17 cellular contexts compared by ENCODE assay signal in genomic region chr21:30482130-30482529, GRCh38. TPM values are rescaled to one million over a fixed set of nuclear protein-coding genes. Genes with fewer than 3 reads are reported as not detected.
DNase-seq lines count a peak whose midpoint lies in the region; ATAC-seq and TF ChIP-seq lines count a peak whose summit lies in the region.
"Had no signal": no experiment of that assay in that cellular context is flagged by ENCODE, and none has a peak within 500 bp of the region (broad histone marks: within the 10 kb centered on the region; RNA-seq: fewer than 3 reads in every experiment).

No MANE protein-coding gene starts in this region.

- H3K9me3 ChIP-seq in breast epithelium = peaks cover 5 to 12% of the 10 kb centered on the region in 2 donors
- no peaks in the 10 kb centered on the region for H3K9me3 ChIP-seq in right cardiac atrium (ENCODE audit: control insufficient read depth, low read length)
- H3K9me3 ChIP-seq in ovary = no peaks in the 10 kb centered on the region

- CTCF ChIA-PET in MCF 10A (lab: Yijun Ruan, JAX) = no interaction called here

- WGBS in right cardiac atrium = 43% methylated on average over 2 of the region's 2 CpGs
- WGBS in ovary, 3 donors = 66 to 73% (median 67%) methylated on average over 2 of the region's 2 CpGs

- H3K36me3 ChIP-seq in breast epithelium (no peaks in the 10 kb centered on the region), ovary (no peaks in the 10 kb centered on the region)

- H3K4me3 ChIP-seq in breast epithelium (no peak overlapping the region), right cardiac atrium (ENCODE audit: low read length) (no peak overlapping the region), ovary (no peak overlapping the region)

- H3K27me3 ChIP-seq in breast epithelium = no peaks in the 10 kb centered on the region
- H3K27me3 ChIP-seq in right cardiac atrium (ENCODE audit: control insufficient read depth, insufficient read depth) = no peaks in the 10 kb centered on the region
- no peaks in the 10 kb centered on the region for H3K27me3 ChIP-seq in foreskin keratinocyte
- H3K27me3 ChIP-seq in ovary = no peaks in the 10 kb centered on the region

- peak; percentile 3 for DNase-seq in MCF 10A (ENCODE audit: unreplicated experiment)
- DNase-seq in breast epithelium (ENCODE audit: low spot score in 2 of 2) = no peak
- DNase-seq in right cardiac atrium = no peak
- no peak for DNase-seq in cardiac septum (ENCODE audit: low spot score)
- peak; percentile 78 to 90 for DNase-seq in foreskin keratinocyte
- DNase-seq in ovary = no peak
- DNase-seq in putamen (ENCODE audit: low spot score) = no peak
- DNase-seq: CD8-positive, alpha-beta T cell; DMS53; GF-D8 had no signal

- POLR2A ChIA-PET in MCF 10A (lab: Yijun Ruan, JAX) = interaction anchor here (1.3 kb wide), 1 partner anchor 9 kb away, joined by 5 read pairs; the partner anchor contains the start of gene KRTAP19-3

- H3K27ac ChIP-seq in breast epithelium (no peak overlapping the region), right cardiac atrium (ENCODE audit: low read length) (no peak overlapping the region), foreskin keratinocyte (peak overlapping the region; percentile 45), ovary (no peak overlapping the region)
- H3K27ac ChIP-seq: 22Rv1 had no signal

- no peaks in the 10 kb centered on the region for H3K4me1 Mint-ChIP-seq in MCF 10A (ENCODE audit: insufficient read depth, unreplicated experiment)
- H3K4me1 Mint-ChIP-seq: CD14-positive monocyte had no signal

- H3K4me1 ChIP-seq in breast epithelium (no peaks in the 10 kb centered on the region), right cardiac atrium (ENCODE audit: control insufficient read depth, insufficient read depth, low read length) (no peaks in the 10 kb centered on the region), foreskin keratinocyte (no peaks in the 10 kb centered on the region), ovary (ENCODE audit: insufficient read depth) (no peaks in the 10 kb centered on the region)

- ATAC-seq in right cardiac atrium (peak; percentile 31 to 61), foreskin keratinocyte (peak; percentile 75), HG03045 (IDR thresholded peaks at IDR 0.05; ENCODE audit: unreplicated experiment) (no peak)
- ATAC-seq: CD8-positive, alpha-beta T cell; HCT116 had no signal

- no TSS peak for BruUV-seq in MCF 10A (replicated peaks; lab: Mats Ljungman, UMichigan)

- TF ChIP-seq POLR2A in breast epithelium (IDR thresholded peaks at IDR 0.05) (no peak), ovary (IDR thresholded peaks at IDR 0.05) (no peak)

- H3K27ac Mint-ChIP-seq in MCF 10A (ENCODE audit: low read depth, unreplicated experiment) = no peak overlapping the region
- H3K27ac Mint-ChIP-seq: CD14-positive monocyte; CD8-positive, alpha-beta T cell had no signal

- peaks cover 9% of the 10 kb centered on the region for H3K9me3 Mint-ChIP-seq in MCF 10A (ENCODE audit: unreplicated experiment)

- peaks cover 33% of the 10 kb centered on the region for H3K27me3 Mint-ChIP-seq in MCF 10A (ENCODE audit: insufficient read depth, unreplicated experiment)

- TF ChIP-seq EP300 in ovary (IDR thresholded peaks at IDR 0.05) = no peak

- H3K4me3 Mint-ChIP-seq in MCF 10A (ENCODE audit: unreplicated experiment) = no peak overlapping the region
- H3K4me3 Mint-ChIP-seq: CD14-positive monocyte; CD8-positive, alpha-beta T cell had no signal

- H3K36me3 Mint-ChIP-seq in MCF 10A (ENCODE audit: insufficient read depth, unreplicated experiment) = no peaks in the 10 kb centered on the region
- H3K36me3 Mint-ChIP-seq: CD14-positive monocyte; CD8-positive, alpha-beta T cell had no signal

- intact Hi-C loops in MCF 10A (cut with micrococcal nuclease) (no loop called here), breast epithelium (cut with DNase I; ENCODE audit: low total_unique reads) (no loop called here), right cardiac atrium (cut with DNase I) (no loop called here), cardiac septum (cut with DNase I) (no loop called here), ovary (cut with DNase I) (no loop called here)

- TF ChIP-seq CTCF in MCF 10A (IDR thresholded peaks at IDR 0.05; ENCODE audit: unreplicated experiment) (no peak), breast epithelium (IDR thresholded peaks at IDR 0.05) (no peak), foreskin keratinocyte (conservative IDR thresholded peaks at IDR 0.05) (no peak), ovary (IDR thresholded peaks at IDR 0.05) (no peak)

RNA-seq across cellular contexts. Expression of gene KRTAP19-1, which starts 2.0 kb away (rescaled TPM):
- not detected in 2 replicates for total RNA-seq in MCF 10A (2022)
- total RNA-seq in breast epithelium = not detected
- not detected for total RNA-seq in right cardiac atrium
- polyA plus RNA-seq in right cardiac atrium = not detected
- not detected for total RNA-seq in cardiac septum
- total RNA-seq in foreskin keratinocyte = not detected in 2 replicates
- not detected in 2 replicates for polyA plus RNA-seq in foreskin keratinocyte
- total RNA-seq in ovary = not detected
- polyA plus RNA-seq in ovary = not detected
- total RNA-seq: A673; CD8-positive, alpha-beta T cell; H4 had no signal
- polyA plus RNA-seq: BJ, CD14-positive monocyte had no signal

RNA-seq across cellular contexts. Expression of gene KRTAP19-2, which starts 5.1 kb away (rescaled TPM):
- total RNA-seq in MCF 10A (2022) (not detected in 2 replicates), breast epithelium (not detected), right cardiac atrium (not detected), cardiac septum (not detected), foreskin keratinocyte (not detected in 2 replicates), ovary (not detected)
- polyA plus RNA-seq in right cardiac atrium (not detected), foreskin keratinocyte (not detected in 2 replicates), ovary (not detected)
- total RNA-seq: A673; CD8-positive, alpha-beta T cell; H4 had no signal
- polyA plus RNA-seq: BJ, CD14-positive monocyte had no signal

RNA-seq across cellular contexts. Expression of gene KRTAP19-3, which starts 9.7 kb away (rescaled TPM):
- total RNA-seq in MCF 10A (2022) (not detected in 2 replicates), breast epithelium (not detected), right cardiac atrium (not detected), cardiac septum (not detected), foreskin keratinocyte (not detected in 2 replicates), ovary (not detected)
- polyA plus RNA-seq in right cardiac atrium (not detected), foreskin keratinocyte (not detected in 2 replicates), ovary (not detected)
- total RNA-seq: A673; CD8-positive, alpha-beta T cell; H4 had no signal
- polyA plus RNA-seq: BJ, CD14-positive monocyte had no signal

RNA-seq across cellular contexts. Expression of gene KRTAP19-4, which starts 14.8 kb away (rescaled TPM):
- not detected in 2 replicates for total RNA-seq in MCF 10A (2022)
- not detected for total RNA-seq in breast epithelium
- total RNA-seq in right cardiac atrium = not detected
- not detected for polyA plus RNA-seq in right cardiac atrium
- total RNA-seq in cardiac septum = not detected
- total RNA-seq in foreskin keratinocyte = not detected in 2 replicates
- polyA plus RNA-seq in foreskin keratinocyte = not detected in 2 replicates
- total RNA-seq in ovary = not detected
- polyA plus RNA-seq in ovary = not detected
- total RNA-seq: A673; CD8-positive, alpha-beta T cell; H4 had no signal
- polyA plus RNA-seq: BJ, CD14-positive monocyte had no signal

RNA-seq across cellular contexts. Expression of gene KRTAP19-5, which starts 19.8 kb away (rescaled TPM):
- not detected in 2 replicates for total RNA-seq in MCF 10A (2022)
- total RNA-seq in breast epithelium = not detected
- not detected for total RNA-seq in right cardiac atrium
- not detected for polyA plus RNA-seq in right cardiac atrium
- not detected for total RNA-seq in cardiac septum
- total RNA-seq in foreskin keratinocyte = not detected in 2 replicates
- polyA plus RNA-seq in foreskin keratinocyte = not detected in 2 replicates
- total RNA-seq in ovary = not detected
- not detected for polyA plus RNA-seq in ovary
- total RNA-seq: A673; CD8-positive, alpha-beta T cell; H4 had no signal
- polyA plus RNA-seq: BJ, CD14-positive monocyte had no signal

Comparison
In these comparisons a context has a peak if more than half of its experiments do, and no peak if none do; other contexts are left out.
1. DNase-seq: peak in MCF 10A (single experiment) and foreskin keratinocyte (2 of 2); none in breast epithelium (0 of 2), right cardiac atrium (0 of 3), cardiac septum (single experiment), ovary (0 of 5) and putamen (single experiment).